ENCODE assay signal across 28 cellular contexts in the genomic region with DNA sequence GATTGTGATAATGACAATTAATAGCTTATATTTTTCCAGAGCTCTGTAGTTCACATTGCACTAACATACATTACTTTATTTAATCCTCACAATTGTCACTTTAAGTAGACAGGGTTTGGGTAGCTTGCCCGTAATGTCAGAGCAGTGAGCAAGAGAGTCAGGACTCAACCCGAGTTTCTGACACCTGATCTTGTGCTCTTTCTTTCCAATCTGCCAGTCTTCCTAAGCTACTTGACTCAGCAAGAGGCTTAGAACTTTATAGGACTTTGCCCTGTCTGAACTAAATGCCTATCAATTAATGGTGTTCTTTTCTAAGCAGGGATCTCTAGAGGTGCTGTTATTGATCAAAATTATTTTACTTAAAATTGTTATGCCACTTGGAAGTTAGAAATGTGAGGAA.
"Had no signal": no experiment of that assay in that cellular context is flagged by ENCODE, and none has a peak within 500 bp of the region (broad histone marks: within the 10 kb centered on the region; RNA-seq: fewer than 3 reads in every experiment).

No MANE protein-coding gene starts in this region.

- H3K27me3 ChIP-seq: ascending aorta had no signal

- FAIRE-seq: RCC 7860 had no signal

- H3K36me3 ChIP-seq: ascending aorta had no signal

- DNase-seq: activated CD4-positive, alpha-beta T cell treated with anti-CD3 and anti-CD28 coated beads, Interleukin-2, amount 10 ng/mL, durations not matched to agents 24 days and 14 days; activated CD4-positive, alpha-beta T cell treated with anti-CD3 and anti-CD28 coated beads, Interleukin-2, amount 50 U/mL, for 4 hours; activated CD8-positive, alpha-beta T cell treated with anti-CD3 and anti-CD28 coated beads for 36 hours; activated effector memory CD4-positive, alpha-beta T cell treated with anti-CD3 and anti-CD28 coated beads, Interleukin-2, amount 50 U/mL, for 16 hours; activated naive CD4-positive, alpha-beta T cell; activated naive CD4-positive, alpha-beta T cell treated with anti-CD3 and anti-CD28 coated beads, Interleukin-2, amount 50 U/mL, for 16 hours; activated naive CD8-positive, alpha-beta T cell treated with anti-CD3 and anti-CD28 coated beads for 36 hours; activated T-cell treated with anti-CD3 and anti-CD28 coated beads, Interleukin-2, amount 50 U/mL, for 1 hour; activated T-cell treated with anti-CD3 and anti-CD28 coated beads, Interleukin-2, amount 50 U/mL, for 72 hours; amygdala; NCI-H1092 treated with DMSO at 0.1 percent for 48 hours; NCI-H1417; NCI-H146; NCI-H187; NCI-H2029 treated with DMSO at 0.1 percent for 48 hours; NCI-H2107; NCI-H2171; NCI-H446; NCI-H510A treated with DMSO at 0.1 percent for 48 hours; PC-3; Right ventricle myocardium superior; SW 1271; T-helper 1 cell; T-helper 2 cell; T-helper 9 cell had no signal

- H3K27ac ChIP-seq: ascending aorta had no signal

- H3K4me3 ChIP-seq: ascending aorta had no signal

- H3K4me1 ChIP-seq: ascending aorta had no signal

- ATAC-seq: activated CD8-positive, alpha-beta T cell treated with anti-CD3 and anti-CD28 coated beads for 36 hours; activated T-cell treated with anti-CD3 and anti-CD28 coated beads, Interleukin-2, amount 50 U/mL, for 72 hours; activated T-helper 17 cell treated with anti-CD3 and anti-CD28 coated beads, Interleukin-2, amount 50 U/mL, for 72 hours; PC-3 had no signal

- H3K9me3 ChIP-seq: ascending aorta had no signal
